In the genomic region with DNA sequence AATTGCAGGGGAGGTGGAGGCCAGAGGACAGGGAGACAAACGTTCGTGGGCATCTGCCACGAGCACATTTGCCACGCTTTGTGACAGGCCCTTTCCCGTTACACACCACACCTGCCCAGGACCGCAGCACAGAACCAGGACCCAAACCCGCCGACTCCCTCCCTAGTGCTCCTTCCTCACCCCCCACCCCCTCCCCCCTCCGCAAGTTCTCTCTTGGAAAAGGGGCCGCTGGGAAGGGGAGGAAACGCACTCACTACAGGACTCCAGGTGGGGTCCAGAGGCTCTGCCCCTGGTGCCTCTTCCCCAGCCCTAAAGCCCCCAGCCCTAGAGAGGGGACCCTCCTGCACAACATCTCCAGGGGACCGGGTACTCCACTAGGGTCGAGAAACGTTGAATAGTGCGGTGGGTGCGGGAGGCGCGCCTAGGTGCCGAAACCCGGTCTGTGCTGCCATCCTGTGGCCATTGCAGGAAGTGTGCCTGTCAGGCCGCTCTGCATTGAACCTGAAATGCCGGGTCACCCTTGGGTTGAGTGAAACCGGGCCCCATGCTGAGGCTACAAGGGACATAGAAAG, we compare ENCODE assay signal across 9 cellular contexts. TPM values are rescaled to one million over a fixed set of nuclear protein-coding genes. Genes with fewer than 3 reads are reported as not detected.
DNase-seq lines count a peak whose midpoint lies in the region; ATAC-seq and TF ChIP-seq lines count a peak whose summit lies in the region.
"Had no signal": no experiment of that assay in that cellular context is flagged by ENCODE, and none has a peak within 500 bp of the region (broad histone marks: within the 10 kb centered on the region; RNA-seq: fewer than 3 reads in every experiment).

No MANE protein-coding gene starts in this region.

- no peaks in the 10 kb centered on the region for H3K36me3 Mint-ChIP-seq in activated T-cell treated with anti-CD3 and anti-CD28 coated beads, Interleukin-2, amount 50 U/mL, for 72 hours (ENCODE audit: insufficient read depth in 2 of 2)
- no peaks in the 10 kb centered on the region for H3K36me3 Mint-ChIP-seq in natural killer cell treated with Interleukin-12 subunit alpha and Interleukin-12 subunit beta and Interleukin-15 and Interleukin-18, amount 100 ng/mL, for 72 hours

- H3K27me3 Mint-ChIP-seq in activated T-cell treated with anti-CD3 and anti-CD28 coated beads, Interleukin-2, amount 50 U/mL, for 72 hours (ENCODE audit: low read depth): no peaks in the 10 kb centered on the region
- peaks cover 0 to 4% of the 10 kb centered on the region in 2 donors for H3K27me3 Mint-ChIP-seq in natural killer cell treated with Interleukin-12 subunit alpha and Interleukin-12 subunit beta and Interleukin-15 and Interleukin-18, amount 100 ng/mL, for 72 hours

- no peaks in the 10 kb centered on the region for H3K9me3 Mint-ChIP-seq in activated T-cell treated with anti-CD3 and anti-CD28 coated beads, Interleukin-2, amount 50 U/mL, for 72 hours
- H3K9me3 Mint-ChIP-seq in natural killer cell treated with Interleukin-12 subunit alpha and Interleukin-12 subunit beta and Interleukin-15 and Interleukin-18, amount 100 ng/mL, for 72 hours: no peaks in the 10 kb centered on the region

- peak; percentile 41 for ATAC-seq in GM19452 (IDR thresholded peaks at IDR 0.05; ENCODE audit: unreplicated experiment)
- ATAC-seq in activated T-cell treated with anti-CD3 and anti-CD28 coated beads, Interleukin-2, amount 50 U/mL, for 72 hours (replicated peaks in 1 of 2): peak; percentile 58 to 66
- ATAC-seq in natural killer cell treated with Interleukin-12 subunit alpha and Interleukin-12 subunit beta and Interleukin-15 and Interleukin-18, amount 100 ng/mL, for 72 hours: peak; percentile 76 to 77

- H3K27ac Mint-ChIP-seq in activated T-cell treated with anti-CD3 and anti-CD28 coated beads, Interleukin-2, amount 50 U/mL, for 72 hours: peak overlapping the region; percentile 20
- H3K27ac Mint-ChIP-seq in natural killer cell treated with Interleukin-12 subunit alpha and Interleukin-12 subunit beta and Interleukin-15 and Interleukin-18, amount 100 ng/mL, for 72 hours: peak overlapping the region; percentile 97 to 98

- H3K4me3 Mint-ChIP-seq in activated T-cell treated with anti-CD3 and anti-CD28 coated beads, Interleukin-2, amount 50 U/mL, for 72 hours: peak overlapping the region; percentile 81 to 93
- H3K4me3 Mint-ChIP-seq in natural killer cell treated with Interleukin-12 subunit alpha and Interleukin-12 subunit beta and Interleukin-15 and Interleukin-18, amount 100 ng/mL, for 72 hours: peak overlapping the region; percentile 98

- peak; percentile 66 for DNase-seq in Jurkat, Clone E6-1 (ENCODE audit: low read depth, low spot score)
- DNase-seq in activated T-cell treated with anti-CD3 and anti-CD28 coated beads, Interleukin-2, amount 50 U/mL, for 72 hours: peak; percentile 89 to 92
- DNase-seq in fibroblast of mammary gland (ENCODE audit: low read depth): peak; percentile 66
- peak; percentile 88 for DNase-seq in natural killer cell treated with Interleukin-12 subunit alpha and Interleukin-12 subunit beta and Interleukin-15 and Interleukin-18, amount 100 ng/mL, for 72 hours (ENCODE audit: low spot score)
- peak; percentile 81 for DNase-seq in stimulated activated naive CD4-positive, alpha-beta T cell treated with Interleukin-2 at 50 U/mL for 16 hours (lab: John Stamatoyannopoulos, UW)

- peak overlapping the region; percentile 84; the same call in 1 of the 2 replicates for H3K27ac ChIP-seq in C4-2B

- peak overlapping the region; percentile 60 for H3K4me3 ChIP-seq in Jurkat, Clone E6-1 (ENCODE audit: low read length)
- peak overlapping the region; percentile 52 for H3K4me3 ChIP-seq in fibroblast of mammary gland (ENCODE audit: control insufficient read depth, low read depth, low read length)

- H3K4me1 Mint-ChIP-seq in activated T-cell treated with anti-CD3 and anti-CD28 coated beads, Interleukin-2, amount 50 U/mL, for 72 hours (ENCODE audit: low read depth): peaks cover 45% of the 10 kb centered on the region
- peaks cover 29 to 32% of the 10 kb centered on the region in 2 donors for H3K4me1 Mint-ChIP-seq in natural killer cell treated with Interleukin-12 subunit alpha and Interleukin-12 subunit beta and Interleukin-15 and Interleukin-18, amount 100 ng/mL, for 72 hours (ENCODE audit: low read depth in 2 of 2)

- TF ChIP-seq CTCF in C4-2B (conservative IDR thresholded peaks at IDR 0.05) (peak; percentile 90), fibroblast of mammary gland (conservative IDR thresholded peaks at IDR 0.05; ENCODE audit: control insufficient read depth, insufficient read depth, low read depth, low read length) (peak; percentile 83)

TF ChIP-seq in PFSK-1, 5 proteins besides CTCF, POLR2A, EP300 and RAD21:
- TF ChIP-seq FOXP2 (optimal IDR thresholded peaks at IDR 0.05; ENCODE audit: borderline replicate concordance, extremely low read depth, extremely low read length, insufficient read depth) (peak; percentile 53), POLR2AphosphoS5 (IDR thresholded peaks at IDR 0.05; ENCODE audit: low read depth, low read length) (no peak)
- TF ChIP-seq, protein P1, sequence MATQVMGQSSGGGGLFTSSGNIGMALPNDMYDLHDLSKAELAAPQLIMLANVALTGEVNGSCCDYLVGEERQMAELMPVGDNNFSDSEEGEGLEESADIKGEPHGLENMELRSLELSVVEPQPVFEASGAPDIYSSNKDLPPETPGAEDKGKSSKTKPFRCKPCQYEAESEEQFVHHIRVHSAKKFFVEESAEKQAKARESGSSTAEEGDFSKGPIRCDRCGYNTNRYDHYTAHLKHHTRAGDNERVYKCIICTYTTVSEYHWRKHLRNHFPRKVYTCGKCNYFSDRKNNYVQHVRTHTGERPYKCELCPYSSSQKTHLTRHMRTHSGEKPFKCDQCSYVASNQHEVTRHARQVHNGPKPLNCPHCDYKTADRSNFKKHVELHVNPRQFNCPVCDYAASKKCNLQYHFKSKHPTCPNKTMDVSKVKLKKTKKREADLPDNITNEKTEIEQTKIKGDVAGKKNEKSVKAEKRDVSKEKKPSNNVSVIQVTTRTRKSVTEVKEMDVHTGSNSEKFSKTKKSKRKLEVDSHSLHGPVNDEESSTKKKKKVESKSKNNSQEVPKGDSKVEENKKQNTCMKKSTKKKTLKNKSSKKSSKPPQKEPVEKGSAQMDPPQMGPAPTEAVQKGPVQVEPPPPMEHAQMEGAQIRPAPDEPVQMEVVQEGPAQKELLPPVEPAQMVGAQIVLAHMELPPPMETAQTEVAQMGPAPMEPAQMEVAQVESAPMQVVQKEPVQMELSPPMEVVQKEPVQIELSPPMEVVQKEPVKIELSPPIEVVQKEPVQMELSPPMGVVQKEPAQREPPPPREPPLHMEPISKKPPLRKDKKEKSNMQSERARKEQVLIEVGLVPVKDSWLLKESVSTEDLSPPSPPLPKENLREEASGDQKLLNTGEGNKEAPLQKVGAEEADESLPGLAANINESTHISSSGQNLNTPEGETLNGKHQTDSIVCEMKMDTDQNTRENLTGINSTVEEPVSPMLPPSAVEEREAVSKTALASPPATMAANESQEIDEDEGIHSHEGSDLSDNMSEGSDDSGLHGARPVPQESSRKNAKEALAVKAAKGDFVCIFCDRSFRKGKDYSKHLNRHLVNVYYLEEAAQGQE (IDR thresholded peaks at IDR 0.05; ENCODE audit: insufficient read depth in 1 of 2, low read depth in 2 of 2, low read length in 2 of 2): no peak

RNA-seq across cellular contexts. Expression of gene EIF1, which starts 21.9 kb away (rescaled TPM):
- 676 TPM for polyA plus RNA-seq in Jurkat, Clone E6-1 (2012; ENCODE audit: insufficient read depth, insufficient read length)
- 2,470 TPM for polyA plus RNA-seq in PFSK-1 (2012; ENCODE audit: insufficient read length, low read depth)
- 1,000 to 10,000 TPM; 2,404 to 2,458 TPM for total RNA-seq in activated T-cell treated with anti-CD3 and anti-CD28 coated beads, Interleukin-2, amount 50 U/mL, for 72 hours
- total RNA-seq in natural killer cell treated with Interleukin-12 subunit alpha and Interleukin-12 subunit beta and Interleukin-15 and Interleukin-18, amount 100 ng/mL, for 72 hours: 1,000 to 10,000 TPM; 1,047 to 1,473 TPM

RNA-seq across cellular contexts. Expression of gene KRT17, which starts 42.4 kb away (rescaled TPM):
- not detected for polyA plus RNA-seq in Jurkat, Clone E6-1 (2012; ENCODE audit: insufficient read depth, insufficient read length)
- polyA plus RNA-seq in PFSK-1 (2012; ENCODE audit: insufficient read length, low read depth): not detected
- total RNA-seq in activated T-cell treated with anti-CD3 and anti-CD28 coated beads, Interleukin-2, amount 50 U/mL, for 72 hours: under 1 TPM in 1 of 2 donors, not detected in 1; 0.63 TPM
- total RNA-seq in natural killer cell treated with Interleukin-12 subunit alpha and Interleukin-12 subunit beta and Interleukin-15 and Interleukin-18, amount 100 ng/mL, for 72 hours: not detected

RNA-seq across cellular contexts. Expression of gene GAST, which starts 45.3 kb away (rescaled TPM):
- polyA plus RNA-seq in Jurkat, Clone E6-1 (2012; ENCODE audit: insufficient read depth, insufficient read length): not detected
- polyA plus RNA-seq in PFSK-1 (2012; ENCODE audit: insufficient read length, low read depth): not detected
- not detected for total RNA-seq in activated T-cell treated with anti-CD3 and anti-CD28 coated beads, Interleukin-2, amount 50 U/mL, for 72 hours
- not detected for total RNA-seq in natural killer cell treated with Interleukin-12 subunit alpha and Interleukin-12 subunit beta and Interleukin-15 and Interleukin-18, amount 100 ng/mL, for 72 hours
- total RNA-seq: activated CD8-positive, alpha-beta memory T cell treated with anti-CD3 and anti-CD28 coated beads for 36 hours had no signal

RNA-seq across cellular contexts. Expression of gene KRT16, which starts 54.2 kb away (rescaled TPM):
- polyA plus RNA-seq in Jurkat, Clone E6-1 (2012; ENCODE audit: insufficient read depth, insufficient read length): not detected
- not detected for polyA plus RNA-seq in PFSK-1 (2012; ENCODE audit: insufficient read length, low read depth)
- not detected for total RNA-seq in activated T-cell treated with anti-CD3 and anti-CD28 coated beads, Interleukin-2, amount 50 U/mL, for 72 hours
- total RNA-seq in natural killer cell treated with Interleukin-12 subunit alpha and Interleukin-12 subunit beta and Interleukin-15 and Interleukin-18, amount 100 ng/mL, for 72 hours: not detected
- total RNA-seq: activated CD8-positive, alpha-beta memory T cell treated with anti-CD3 and anti-CD28 coated beads for 36 hours had no signal

Comparison
In these comparisons a context has a peak if more than half of its experiments do, and no peak if none do; other contexts are left out.
1. Peak in every context shown above with its lines: DNase-seq, ATAC-seq, H3K4me3 ChIP-seq and H3K27ac ChIP-seq.